In genomic region chr3:87801409-87801808, GRCh38 we compare ENCODE assay signal across 21 cellular contexts. TPM values are rescaled to one million over a fixed set of nuclear protein-coding genes. Genes with fewer than 3 reads are reported as not detected.
DNase-seq lines count a peak whose midpoint lies in the region; ATAC-seq, FAIRE-seq and TF ChIP-seq lines count a peak whose summit lies in the region.
"Had no signal": no experiment of that assay in that cellular context is flagged by ENCODE, and none has a peak within 500 bp of the region (broad histone marks: within the 10 kb centered on the region; RNA-seq: fewer than 3 reads in every experiment).

No MANE protein-coding gene starts in this region.

- no peak overlapping the region for H3K4me2 ChIP-seq in PC-9
- H3K4me2 ChIP-seq in H1 (ENCODE audit: insufficient read depth in 1 of 2, low read depth in 2 of 2, low read length in 2 of 2), result no peak overlapping the region; a peak in 1 of 4 replicates

- no peak overlapping the region for H3K27ac ChIP-seq in PC-9
- H3K27ac ChIP-seq in H1 (ENCODE audit: low read depth, low read length), result no peak overlapping the region

- peak; percentile 72 for FAIRE-seq in H1 (lab: Jason Lieb, UNC)
- FAIRE-seq: GM12892, GM18507 had no signal

- H3K9ac ChIP-seq in H1 (replicated peaks in 1 of 4; ENCODE audit: extremely low read depth in 1 of 4, low read depth in 3 of 4, low read length in 3 of 4), result no peak overlapping the region

- no peaks in the 10 kb centered on the region for H3K23me2 ChIP-seq in H1 (ENCODE audit: low read depth, low read length)

- intact Hi-C loops in PC-9 (cut with micrococcal nuclease; ENCODE audit: unreplicated experiment), result no loop called here

- no peak overlapping the region for H2BK15ac ChIP-seq in H1 (ENCODE audit: low read length)

- H3F3A ChIP-seq in PC-9 (ENCODE audit: insufficient read depth, low read depth), result no peaks in the 10 kb centered on the region

- H3K14ac ChIP-seq in H1 (ENCODE audit: insufficient read length), result no peak overlapping the region

- POLR2A ChIA-PET in PC-9 (lab: Charles Lee; ENCODE audit: unreplicated experiment), result no interaction called here
- POLR2A ChIA-PET in H1 (lab: Charles Lee; ENCODE audit: partially characterized antibody), result no interaction called here

- no peak overlapping the region for H4K91ac ChIP-seq in H1 (replicated peaks; ENCODE audit: insufficient read length, low read length)

- H3K4me3 ChIP-seq in PC-9 (no peak overlapping the region), H1 (ENCODE audit: extremely low read depth in 1 of 4, insufficient read depth in 2 of 4, low read depth in 3 of 4, low read length in 4 of 4) (no peak overlapping the region)

- no peaks in the 10 kb centered on the region for H3K9me3 ChIP-seq in PC-9 (ENCODE audit: insufficient read depth, low read depth)
- H3K9me3 ChIP-seq in H1 (ENCODE audit: insufficient read depth in 2 of 2, low read depth in 1 of 2, low read length in 1 of 2), result no peaks in the 10 kb centered on the region
- H3K9me3 ChIP-seq: BE2C, Caco-2 had no signal

- 0 out of 2 replicates have a peak overlapping the region, but pooled peaks have one; percentile 32 for H2AFZ ChIP-seq in PC-9
- H2AFZ ChIP-seq in H1 (ENCODE audit: low read length), result no peak overlapping the region; the same call in 1 of the 2 replicates

- no peak overlapping the region for H3K18ac ChIP-seq in H1 (ENCODE audit: extremely low read depth, low read length)

- CTCF ChIA-PET in PC-9 (lab: Charles Lee) (no interaction called here), H1 (lab: Charles Lee; ENCODE audit: partially characterized antibody) (interaction anchor here (0.8 kb wide), 1 partner anchor 29 kb away, joined by 3 read pairs; no protein-coding TSS in a partner anchor)

- TF ChIP-seq EP300 in H1 (IDR thresholded peaks at IDR 0.05; ENCODE audit: borderline replicate concordance in 1 of 2, low read depth in 2 of 2, low read length in 2 of 2), result no peak

- H4K20me1 ChIP-seq in PC-9 (ENCODE audit: insufficient read depth) (no peaks in the 10 kb centered on the region), H1 (replicated peaks in 1 of 2; ENCODE audit: control insufficient read depth in 1 of 2, insufficient read depth in 2 of 2, low read length in 2 of 2) (no peaks in the 10 kb centered on the region)

- ATAC-seq in GM18861 (IDR thresholded peaks at IDR 0.05; ENCODE audit: unreplicated experiment) (no peak), HG03432 (IDR thresholded peaks at IDR 0.05; ENCODE audit: unreplicated experiment) (no peak)

- H3K4me1 ChIP-seq in PC-9 (replicated peaks; ENCODE audit: insufficient read depth) (no peaks in the 10 kb centered on the region), H1 (replicated peaks in 1 of 4; ENCODE audit: control insufficient read depth in 3 of 4, insufficient read depth in 4 of 4, low read length in 3 of 4) (no peaks in the 10 kb centered on the region; a peak in 1 of 7 replicates)
- H3K4me1 ChIP-seq: BE2C, Caco-2 had no signal

- no peak overlapping the region for H2BK5ac ChIP-seq in H1 (ENCODE audit: low read depth, low read length)

- H2BK120ac ChIP-seq in H1 (replicated peaks; ENCODE audit: low read depth, low read length), result no peak overlapping the region

- no peak overlapping the region for H3K4ac ChIP-seq in H1 (replicated peaks; ENCODE audit: insufficient read length, low read depth, low read length)

- no peaks in the 10 kb centered on the region for H3K36me3 ChIP-seq in PC-9 (ENCODE audit: low read depth)
- H3K36me3 ChIP-seq in H1 (ENCODE audit: control insufficient read depth in 2 of 4, insufficient read depth in 4 of 4, low read length in 3 of 4), result no peaks in the 10 kb centered on the region
- H3K36me3 ChIP-seq: BE2C had no signal

- no peak overlapping the region for H3K23ac ChIP-seq in H1 (ENCODE audit: insufficient read length)

- no peak for TF ChIP-seq CTCF in PC-9 (conservative IDR thresholded peaks at IDR 0.05)
- TF ChIP-seq CTCF in H1 (IDR thresholded peaks at IDR 0.05; ENCODE audit: control extremely low read depth in 1 of 3, insufficient read depth in 1 of 3, low read depth in 1 of 3, low read length in 3 of 3), result no peak

- H2BK12ac ChIP-seq in H1 (ENCODE audit: low read depth, low read length), result no peak overlapping the region

- WGBS in H1 (ENCODE audit: extremely low coverage in 1 of 2, insufficient coverage in 1 of 2, insufficient read length in 1 of 2, insufficient replicate concordance in 2 of 2, low coverage in 1 of 2, low lambda C conversion rate in 2 of 2, missing lambda C conversion rate in 1 of 2), 2 experiments, result 71% methylated on average over 5 of the region's 5 CpGs; no CpG with 5 or more reads in 1 of the 2 experiments

- no peaks in the 10 kb centered on the region for H3K79me2 ChIP-seq in PC-9 (ENCODE audit: low read depth)
- H3K79me2 ChIP-seq in H1 (ENCODE audit: control insufficient read depth in 1 of 2, insufficient read depth in 2 of 2, low read length in 2 of 2), result no peaks in the 10 kb centered on the region

- H2AK5ac ChIP-seq in H1 (ENCODE audit: low read depth, low read length), result no peak overlapping the region

- no peak for TF ChIP-seq RAD21 in H1 (IDR thresholded peaks at IDR 0.05 in 1 of 2, conservative IDR thresholded peaks at IDR 0.05 in 1 of 2; ENCODE audit: low read depth in 2 of 2, low read length in 2 of 2)

- no peak overlapping the region for H4K5ac ChIP-seq in H1 (ENCODE audit: insufficient read length, low read depth, low read length)

- no peak overlapping the region for H4K8ac ChIP-seq in H1 (ENCODE audit: extremely low read depth, insufficient read depth, low read length)

- TF ChIP-seq POLR2A in H1 (IDR thresholded peaks at IDR 0.05; ENCODE audit: control extremely low read depth in 1 of 2, low read depth in 2 of 2, low read length in 2 of 2), result no peak

- no peak overlapping the region for H2BK20ac ChIP-seq in H1 (ENCODE audit: low read length)

- no peaks in the 10 kb centered on the region for H3K9me2 ChIP-seq in PC-9 (ENCODE audit: insufficient read depth)

- H3K27me3 ChIP-seq in PC-9 (ENCODE audit: insufficient read depth, low read depth), result no peaks in the 10 kb centered on the region
- peaks cover 0 to 2% (median 0%) of the 10 kb centered on the region in 4 experiments; a peak in 1 of 7 replicates for H3K27me3 ChIP-seq in H1 (replicated peaks in 1 of 4; ENCODE audit: control insufficient read depth in 3 of 4, extremely low read depth in 1 of 4, insufficient read depth in 3 of 4, low read length in 3 of 4)

- no TSS peak for BruUV-seq in PC-9 (replicated peaks; lab: Mats Ljungman, UMichigan)

- no peaks in the 10 kb centered on the region; the same call in 1 of the 2 replicates for H3K79me1 ChIP-seq in H1 (ENCODE audit: low read depth, low read length)

- H3K56ac ChIP-seq in H1 (replicated peaks; ENCODE audit: insufficient read length, low read depth, low read length), result no peak overlapping the region

- DNase-seq in PC-9 (no peak), H1 (ENCODE audit: low read depth in 1 of 2, low spot score in 2 of 2) (no peak), iPS-NIHi7 (ENCODE audit: extremely low spot score) (peak; percentile 12), SK-N-DZ (ENCODE audit: low spot score) (no peak)
- DNase-seq in activated CD8-positive, alpha-beta memory T cell treated with anti-CD3 and anti-CD28 coated beads for 24 hours, result no peak
- DNase-seq: BE2C; C1 segment of cervical spinal cord; Caco-2; CD4-positive, CD25-positive, alpha-beta regulatory T cell; CD8-positive, alpha-beta memory T cell; DMS153; DMS79; GDM1; GOT3; H9 had no signal

TF ChIP-seq in H1, 55 proteins besides CTCF, POLR2A, EP300 and RAD21 (continues in another document):
- no peak for TF ChIP-seq ASH2L (IDR thresholded peaks at IDR 0.05; ENCODE audit: low read length)
- no peak for TF ChIP-seq SIN3A (conservative IDR thresholded peaks at IDR 0.05 in 1 of 2, IDR thresholded peaks at IDR 0.05 in 1 of 2; ENCODE audit: low read depth in 1 of 2, low read length in 2 of 2)
- no peak for TF ChIP-seq HDAC2 (IDR thresholded peaks at IDR 0.05; ENCODE audit: borderline replicate concordance in 1 of 2, low read depth in 2 of 2, low read length in 2 of 2)
- no peak for TF ChIP-seq SP2 (IDR thresholded peaks at IDR 0.05; ENCODE audit: low read length)
- TF ChIP-seq ZNF274 (IDR thresholded peaks at IDR 0.05; ENCODE audit: borderline replicate concordance, extremely low read depth, low read length), result no peak
- TF ChIP-seq NANOG (IDR thresholded peaks at IDR 0.05; ENCODE audit: insufficient read depth, low read depth, low read length, poor library complexity, severe bottlenecking), result no peak
- TF ChIP-seq TAF7 (optimal IDR thresholded peaks at IDR 0.05; ENCODE audit: borderline replicate concordance, low read depth, low read length), result no peak
- TF ChIP-seq KDM4A (IDR thresholded peaks at IDR 0.05; ENCODE audit: low read depth, low read length, severe bottlenecking), result no peak
- TF ChIP-seq CHD1 (IDR thresholded peaks at IDR 0.05; ENCODE audit: low read depth, low read length), result no peak
- no peak for TF ChIP-seq HDAC6 (IDR thresholded peaks at IDR 0.05; ENCODE audit: low read depth, low read length)

RNA-seq across cellular contexts. Expression of gene HTR1F, which starts 8.9 kb away (rescaled TPM):
- not detected in 2 replicates for total RNA-seq in PC-9 (2021)
- 0.13 and 0.15 TPM in 2 replicates for total RNA-seq in H1 (2021; fragmentation: NEBNext Ultra II Directional; extraction: Animal tissue kit (Norgen Biotek cat#: 25700))
- polyA plus RNA-seq in H1 (2011; rRNA removed), result 0.03 TPM in 2 replicates
- polyA plus RNA-seq in H1 (2011; cell fraction: cytosol; rRNA removed), result 0.04 TPM
- polyA plus RNA-seq in H1 (2011; cell fraction: nucleus; rRNA removed), result not detected
- polyA plus RNA-seq in H1 (2012, experiment 1 of 2), result 0.05 to 0.14 TPM (median 0.06 TPM) in 4 replicates
- polyA plus RNA-seq in H1 (2012, experiment 2 of 2), result not detected
- polyA plus RNA-seq in H1 (2013, experiment 1 of 2), result 0.12 TPM
- polyA plus RNA-seq in H1 (2013, experiment 2 of 2), result 0.09 TPM
- polyA minus RNA-seq in H1 (2011; rRNA and poly(A)+ RNA removed), result 0.10 TPM in 1 of 2 replicates, not detected in the other
- polyA minus RNA-seq in H1 (2011; cell fraction: cytosol; rRNA and poly(A)+ RNA removed), result not detected
- 0.60 TPM for polyA minus RNA-seq in H1 (2011; cell fraction: nucleus; rRNA and poly(A)+ RNA removed)
- not detected in 2 replicates for polyA plus RNA-seq in SK-N-DZ (2014; cell fraction: cytosol; rRNA removed)
- not detected in 2 replicates for polyA plus RNA-seq in SK-N-DZ (2014; cell fraction: nucleus; rRNA removed)
- total RNA-seq: A172; Caco-2; CD8-positive, alpha-beta memory T cell; HT-29 had no signal
- polyA plus RNA-seq: CD4-positive, CD25-positive, alpha-beta regulatory T cell; CD8-positive, alpha-beta memory T cell had no signal
